ENCODE assay signal across 24 cellular contexts in genomic region chr5:158991391-158991790, GRCh38.
DNase-seq lines count a peak whose midpoint lies in the region; ATAC-seq and TF ChIP-seq lines count a peak whose summit lies in the region.
"Had no signal": no experiment of that assay in that cellular context is flagged by ENCODE, and none has a peak within 500 bp of the region (broad histone marks: within the 10 kb centered on the region; RNA-seq: fewer than 3 reads in every experiment).

No MANE protein-coding gene starts in this region.

- no peaks in the 10 kb centered on the region for H4K20me1 ChIP-seq in GM23248 (ENCODE audit: insufficient read depth)

- intact Hi-C loops in ascending aorta (cut with DNase I) = no loop called here

- H3K27ac ChIP-seq in GM23248 = peak overlapping the region; percentile 10
- H3K27ac ChIP-seq in ascending aorta = peak overlapping the region; percentile 39 to 48
- H3K27ac ChIP-seq in suprapubic skin = peak overlapping the region; percentile 82
- H3K27ac ChIP-seq: adrenal gland, neutrophil, testis had no signal

- peak overlapping the region; percentile 9 for H3K4me2 ChIP-seq in GM23248 (ENCODE audit: unreplicated experiment)
- H3K4me2 ChIP-seq: GM23338 had no signal

- H3K9me3 ChIP-seq in GM23248 (ENCODE audit: low read depth) (no peaks in the 10 kb centered on the region), ascending aorta (no peaks in the 10 kb centered on the region), suprapubic skin (no peaks in the 10 kb centered on the region)
- H3K9me3 ChIP-seq: adrenal gland, breast epithelium, neutrophil, testis had no signal

- 38 to 39% methylated on average over 3 of the region's 3 CpGs for whole genome bisulfite sequencing in GM23248 (ENCODE audit: low coverage in 1 of 2, low lambda C conversion rate in 2 of 2, missing lambda C conversion rate in 2 of 2), 2 experiments
- WGBS in suprapubic skin = 54% methylated on average over 3 of the region's 3 CpGs

- TF ChIP-seq CTCF in ascending aorta (IDR thresholded peaks at IDR 0.05) (no peak), fibroblast of villous mesenchyme (IDR thresholded peaks at IDR 0.05; ENCODE audit: insufficient read depth, low read depth, low read length) (no peak), suprapubic skin (IDR thresholded peaks at IDR 0.05) (no peak)

- in situ Hi-C loops in GM23248 (cut with MboI) = no loop called here

- H2AFZ ChIP-seq in GM23248 = no peak overlapping the region

- H3F3A ChIP-seq in GM23248 (ENCODE audit: insufficient read depth) = peaks cover 17% of the 10 kb centered on the region

- H3K36me3 ChIP-seq in GM23248 (ENCODE audit: low read depth) (no peaks in the 10 kb centered on the region), ascending aorta (no peaks in the 10 kb centered on the region), suprapubic skin (no peaks in the 10 kb centered on the region)
- H3K36me3 ChIP-seq: adrenal gland, breast epithelium, neutrophil had no signal

- DNase-seq in GM23248 (peak; percentile 65), ascending aorta (ENCODE audit: low spot score in 2 of 2) (no peak), fibroblast of villous mesenchyme (ENCODE audit: low read depth) (peak; percentile 30), suprapubic skin (ENCODE audit: low spot score in 2 of 2) (no peak), DMS79 (lab: John Stamatoyannopoulos, UW) (no peak), GF-D8 (lab: John Stamatoyannopoulos, UW) (no peak)
- DNase-seq: activated CD4-positive, alpha-beta memory T cell treated with anti-CD3 and anti-CD28 coated beads, Interleukin-2, amount 10 ng/mL, durations not matched to agents 7 days and 5 days; activated CD4-positive, CD25-positive, alpha-beta regulatory T cell treated with anti-CD3 and anti-CD28 coated beads, Interleukin-2, amount 50 U/mL, for 72 hours; activated effector memory CD4-positive, alpha-beta T cell treated with Interleukin-2 at 50 U/mL for 16 hours; adrenal gland; CD4-positive, alpha-beta memory T cell; effector memory CD8-positive, alpha-beta T cell; KBM-7; NCI-H146; NCI-H524 treated with DMSO at 0.1 percent for 48 hours; NK-92 treated with Interleukin-12 subunit alpha and Interleukin-12 subunit beta, amount 100 ng/mL, for 24 hours; testis had no signal

- H3K27me3 ChIP-seq in GM23248 (replicated peaks; ENCODE audit: insufficient read depth) (no peaks in the 10 kb centered on the region), ascending aorta (no peaks in the 10 kb centered on the region), suprapubic skin (no peaks in the 10 kb centered on the region)
- H3K27me3 ChIP-seq: adrenal gland, breast epithelium, neutrophil, testis had no signal

- no peak overlapping the region for H3K9ac ChIP-seq in GM23248

- TF ChIP-seq POLR2A in suprapubic skin (IDR thresholded peaks at IDR 0.05) = no peak

- H3K4me1 ChIP-seq in GM23248 (ENCODE audit: insufficient read depth) (peaks cover 31% of the 10 kb centered on the region), ascending aorta (peaks cover 5 to 41% of the 10 kb centered on the region in 2 donors), suprapubic skin (peaks cover 25% of the 10 kb centered on the region)
- H3K4me1 ChIP-seq: breast epithelium, testis had no signal

- no peak for ATAC-seq in HG02763 (IDR thresholded peaks at IDR 0.05; ENCODE audit: unreplicated experiment)
- ATAC-seq: effector memory CD8-positive, alpha-beta T cell; esophagus mucosa; GM23338; Panc1 had no signal

- H3K4me3 ChIP-seq in GM23248 (no peak overlapping the region), ascending aorta (no peak overlapping the region), fibroblast of villous mesenchyme (ENCODE audit: low read depth, low read length) (no peak overlapping the region), suprapubic skin (no peak overlapping the region)
- H3K4me3 ChIP-seq: adrenal gland, breast epithelium, coronary artery, GM23338, testis had no signal

- H3K9me2 ChIP-seq in GM23248 (ENCODE audit: insufficient read depth) = 0 out of 2 replicates have a peak, but pooled peaks cover 3% of the 10 kb centered on the region

- peaks cover 15% of the 10 kb centered on the region for H3K79me2 ChIP-seq in GM23248 (ENCODE audit: insufficient read depth)

- TF ChIP-seq EP300 in suprapubic skin (IDR thresholded peaks at IDR 0.05) = no peak

Comparison
In these comparisons a context has a peak if more than half of its experiments do, and no peak if none do; other contexts are left out.
1. DNase-seq: peak in GM23248 (single experiment) and fibroblast of villous mesenchyme (single experiment); none in ascending aorta (0 of 2), suprapubic skin (0 of 2), DMS79 (single experiment) and GF-D8 (single experiment).
2. H3K27ac ChIP-seq: peak in every context shown above with its lines; median percentile 82 in suprapubic skin; 44 in ascending aorta; 10 in GM23248.